13 cellular contexts compared by ENCODE assay signal in the genomic region with DNA sequence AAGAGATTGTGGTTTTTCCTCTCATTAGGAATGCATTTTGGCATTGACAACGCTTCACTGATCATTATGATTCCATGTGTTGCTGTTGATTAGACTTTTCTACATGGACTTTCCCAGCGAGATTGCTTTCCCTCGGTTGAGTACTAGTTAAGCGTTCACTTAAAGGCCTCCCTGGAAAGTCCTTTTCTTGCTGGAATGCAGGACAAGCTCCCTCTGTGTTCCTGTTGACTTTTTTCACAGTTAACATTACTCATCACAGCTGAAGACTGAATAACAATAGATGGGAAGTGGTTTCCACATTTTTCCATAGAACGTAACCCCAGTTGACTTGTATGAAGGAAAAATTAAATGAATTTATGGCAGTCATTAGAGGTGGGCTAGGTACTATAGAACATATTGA. TPM values are rescaled to one million over a fixed set of nuclear protein-coding genes. Genes with fewer than 3 reads are reported as not detected.
DNase-seq lines count a peak whose midpoint lies in the region; TF ChIP-seq lines count a peak whose summit lies in the region.
"Had no signal": no experiment of that assay in that cellular context is flagged by ENCODE, and none has a peak within 500 bp of the region (broad histone marks: within the 10 kb centered on the region; RNA-seq: fewer than 3 reads in every experiment).

No MANE protein-coding gene starts in this region.

- H3K27me3 ChIP-seq in adipocyte (replicated peaks; ENCODE audit: control insufficient read depth, insufficient read depth, low read length): no peaks in the 10 kb centered on the region

- H3K27me3 Mint-ChIP-seq in HFFc6 (ENCODE audit: insufficient read depth) (peaks cover 7% of the 10 kb centered on the region), Calu3 (ENCODE audit: unreplicated experiment) (no peaks in the 10 kb centered on the region)

- H3K9me3 ChIP-seq in adipocyte (ENCODE audit: control insufficient read depth, low read length): no peaks in the 10 kb centered on the region

- TF ChIP-seq CTCF in HFFc6 (IDR thresholded peaks at IDR 0.05) (no peak), Calu3 (IDR thresholded peaks at IDR 0.05; ENCODE audit: unreplicated experiment) (no peak)

- peaks cover 47% of the 10 kb centered on the region for H3K4me1 Mint-ChIP-seq in HFFc6 (ENCODE audit: low read depth)
- H3K4me1 Mint-ChIP-seq in Calu3 (ENCODE audit: low read depth, unreplicated experiment): peaks cover 60% of the 10 kb centered on the region

- peak overlapping the region; percentile 35 for H3K4me3 ChIP-seq in adipocyte (ENCODE audit: low read length)

- DNase-seq in HFFc6 (peak; percentile 78), adipocyte (ENCODE audit: low read depth) (peak; percentile 74), glomerular endothelial cell (ENCODE audit: extremely low read depth, low read depth, low spot score) (peak; percentile 93), smooth muscle cell of the brain vasculature (ENCODE audit: low read depth, low spot score) (peak; percentile 80), NCI-H1417 treated with DMSO at 0.1 percent for 48 hours (lab: John Stamatoyannopoulos, UW) (no peak), NCI-H2081 treated with DMSO at 0.1 percent for 48 hours (lab: John Stamatoyannopoulos, UW) (no peak), Calu3 (no peak)
- no peak for DNase-seq in activated CD4-positive, alpha-beta T cell treated with anti-CD3 and anti-CD28 coated beads, Interleukin-2, amount 50 U/mL, for 48 hours
- DNase-seq: activated T-cell treated with anti-CD3 and anti-CD28 coated beads, Interleukin-2, amount 50 U/mL, for 24 hours; effector memory CD8-positive, alpha-beta T cell; naive B cell; NCI-H2029; T-cell had no signal

- peaks cover 41% of the 10 kb centered on the region for H3K4me1 ChIP-seq in adipocyte (ENCODE audit: control insufficient read depth, insufficient read depth, low read length)

- BruUV-seq in Calu3 (replicated peaks; lab: Mats Ljungman, UMichigan): no TSS peak

- H3K4me3 Mint-ChIP-seq in HFFc6 (peak overlapping the region; percentile 59), Calu3 (ENCODE audit: low read depth, unreplicated experiment) (no peak overlapping the region)
- H3K4me3 Mint-ChIP-seq: activated T-cell treated with anti-CD3 and anti-CD28 coated beads, Interleukin-2, amount 50 U/mL, for 24 hours; T-cell had no signal

- peaks cover 15% of the 10 kb centered on the region for H3K36me3 Mint-ChIP-seq in HFFc6 (ENCODE audit: low read depth)
- peaks cover 26% of the 10 kb centered on the region for H3K36me3 Mint-ChIP-seq in Calu3 (ENCODE audit: insufficient read depth, unreplicated experiment)
- H3K36me3 Mint-ChIP-seq: naive B cell, T-cell had no signal

- peak overlapping the region; percentile 84 for H3K27ac Mint-ChIP-seq in HFFc6
- H3K27ac Mint-ChIP-seq in Calu3 (ENCODE audit: unreplicated experiment): no peak overlapping the region
- H3K27ac Mint-ChIP-seq: activated T-cell treated with anti-CD3 and anti-CD28 coated beads, Interleukin-2, amount 50 U/mL, for 24 hours; effector memory CD8-positive, alpha-beta T cell; naive B cell had no signal

- H3K36me3 ChIP-seq in adipocyte (ENCODE audit: control insufficient read depth, insufficient read depth, low read length, severe bottlenecking): peaks cover 9% of the 10 kb centered on the region

- intact Hi-C loops in Calu3 (cut with micrococcal nuclease; ENCODE audit: unreplicated experiment): loop anchor here (2.0 to 10.0 kb wide), 2 partner anchors 19 to 283 kb away; no protein-coding TSS in a partner anchor

- CTCF ChIA-PET in Calu3 (lab: Charles Lee): interaction anchor here (0.6 kb wide), 1 partner anchor 262 kb away, joined by 3 read pairs; no protein-coding TSS in a partner anchor

- H3K9ac ChIP-seq in adipocyte (ENCODE audit: low read length): peak overlapping the region; percentile 40

- no peaks in the 10 kb centered on the region for H3K9me3 Mint-ChIP-seq in HFFc6
- no peaks in the 10 kb centered on the region for H3K9me3 Mint-ChIP-seq in Calu3 (ENCODE audit: low read depth, unreplicated experiment)
- H3K9me3 Mint-ChIP-seq: activated T-cell treated with anti-CD3 and anti-CD28 coated beads, Interleukin-2, amount 50 U/mL, for 24 hours; effector memory CD8-positive, alpha-beta T cell; naive B cell; T-cell had no signal

RNA-seq across cellular contexts. Expression of a gene that starts 2.6 kb away (rescaled TPM):
- 1,000 to 10,000 TPM in 5 of 6 experiments, 100 to 1,000 TPM in 1; 938 to 1,171 (median 1,076) TPM for total RNA-seq in HFFc6 (2021; fragmentation: NEBNext Ultra II Directional; extraction: Animal tissue kit (Norgen Biotek cat#: 25700))
- total RNA-seq in glomerular endothelial cell (1,027 and 1,154 TPM in 2 replicates), Calu3 (2022) (13.3 and 15.9 TPM in 2 replicates)

RNA-seq across cellular contexts. Expression of a gene that starts 22.7 kb away (rescaled TPM):
- 100 to 1,000 TPM; 157 to 229 (median 186) TPM for total RNA-seq in HFFc6 (2021; fragmentation: NEBNext Ultra II Directional; extraction: Animal tissue kit (Norgen Biotek cat#: 25700))
- total RNA-seq in glomerular endothelial cell: 183 and 189 TPM in 2 replicates
- 74.7 and 76.4 TPM in 2 replicates for total RNA-seq in Calu3 (2022)

Comparison
In these comparisons a context has a peak if more than half of its experiments do, and no peak if none do; other contexts are left out.
1. DNase-seq: peak in HFFc6 (single experiment), adipocyte (single experiment), glomerular endothelial cell (single experiment) and smooth muscle cell of the brain vasculature (single experiment); none in NCI-H1417 treated with DMSO at 0.1 percent for 48 hours (single experiment), NCI-H2081 treated with DMSO at 0.1 percent for 48 hours (single experiment), activated CD4-positive, alpha-beta T cell treated with anti-CD3 and anti-CD28 coated beads, Interleukin-2, amount 50 U/mL, for 48 hours (0 of 2) and Calu3 (single experiment).
2. RNA of a gene that starts 2.6 kb away (total RNA-seq): 938 to 1,171 TPM in HFFc6 and 1,027 to 1,154 TPM in glomerular endothelial cell; 13.3 to 15.9 TPM in Calu3; every median in the first group is over 10 times any median in the second.